ENCODE assay signal across 8 cellular contexts in the genomic region with DNA sequence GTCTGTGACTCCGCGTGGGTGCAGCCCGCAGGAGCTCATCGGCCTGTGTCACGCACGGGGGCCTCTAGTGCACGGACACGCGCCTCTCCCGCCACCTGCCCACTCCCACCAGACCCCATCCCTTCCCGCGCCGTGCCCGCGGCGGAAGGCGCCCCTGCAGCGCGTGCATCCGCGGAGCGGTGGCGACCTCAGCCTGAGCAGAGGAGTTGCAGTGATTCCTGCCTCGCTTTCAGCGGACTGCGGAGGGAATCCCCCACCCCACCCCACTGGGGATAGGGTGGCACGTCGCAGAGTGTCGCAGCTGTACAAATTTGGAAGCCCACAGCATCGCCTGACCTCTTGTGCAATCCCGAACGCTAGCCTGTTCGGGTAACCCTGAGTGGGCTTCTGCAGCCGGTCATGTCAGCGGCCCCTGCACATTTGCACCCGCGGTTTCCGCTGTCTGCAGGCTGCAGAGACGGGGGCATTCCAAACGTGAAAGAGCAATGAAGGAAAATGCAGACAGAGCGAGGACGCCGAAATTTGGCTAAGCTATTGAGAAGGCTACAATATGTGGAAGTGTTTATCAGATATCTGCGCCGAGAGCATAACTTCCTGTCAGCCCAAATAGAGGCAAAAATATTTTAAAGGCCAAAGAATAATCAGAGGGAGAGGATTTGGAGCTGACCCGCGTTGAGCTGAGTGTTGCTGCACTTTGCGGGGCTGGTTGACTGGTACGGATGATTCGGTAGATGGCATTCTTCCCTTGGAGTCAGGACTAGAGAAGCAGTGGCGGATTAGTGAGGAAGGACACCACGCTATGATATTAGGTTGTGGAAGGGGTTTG. TPM values are rescaled to one million over a fixed set of nuclear protein-coding genes. Genes with fewer than 3 reads are reported as not detected.
DNase-seq lines count a peak whose midpoint lies in the region; ATAC-seq and TF ChIP-seq lines count a peak whose summit lies in the region.

No MANE protein-coding gene starts in this region.

- no peak overlapping the region for H2AFZ ChIP-seq in OCI-LY7 (ENCODE audit: low read length)

- peak overlapping the region; percentile 58 to 70 for H3K4me3 Mint-ChIP-seq in activated T-cell treated with anti-CD3 and anti-CD28 coated beads, Interleukin-2, amount 50 U/mL, for 72 hours

- H3K9me3 ChIP-seq in OCI-LY7 (ENCODE audit: low read length) (no peaks in the 10 kb centered on the region), lower lobe of right lung (no peaks in the 10 kb centered on the region)

- TF ChIP-seq CTCF in OCI-LY7 (conservative IDR thresholded peaks at IDR 0.05; ENCODE audit: low read length) (no peak), dorsolateral prefrontal cortex (IDR thresholded peaks at IDR 0.05 in 54 of 56, conservative IDR thresholded peaks at IDR 0.05 in 2 of 56; ENCODE audit: low read depth in 1 of 56, partially characterized antibody in 56 of 56) (peak in 45 of 56 donors; percentile 18 to 58 (median 34)), lower lobe of right lung (IDR thresholded peaks at IDR 0.05) (no peak)

- H3K4me1 Mint-ChIP-seq in activated T-cell treated with anti-CD3 and anti-CD28 coated beads, Interleukin-2, amount 50 U/mL, for 72 hours (ENCODE audit: low read depth), result peaks cover 17% of the 10 kb centered on the region

- DNase-seq in activated T-cell treated with anti-CD3 and anti-CD28 coated beads, Interleukin-2, amount 50 U/mL, for 72 hours, result peak in 1 of 2 donors; percentile 1
- DNase-seq in activated T-cell treated with anti-CD3 and anti-CD28 coated beads for 4 hours (no peak), OCI-LY7 (ENCODE audit: low spot score) (no peak), dorsolateral prefrontal cortex (peak in 7 of 10 donors; percentile 48 to 69 (median 58)), lower lobe of right lung (no peak), stromal cell of bone marrow (ENCODE audit: low read depth) (peak; percentile 44)
- DNase-seq in activated CD4-positive, CD25-positive, alpha-beta regulatory T cell treated with anti-CD3 and anti-CD28 coated beads, Interleukin-2, amount 50 U/mL, for 72 hours, result no peak

- ATAC-seq in activated T-cell treated with anti-CD3 and anti-CD28 coated beads, Interleukin-2, amount 50 U/mL, for 72 hours (replicated peaks in 1 of 2), result peak; percentile 26 to 41
- ATAC-seq in HG02973 (IDR thresholded peaks at IDR 0.05; ENCODE audit: unreplicated experiment) (peak; percentile 22), lower lobe of right lung (peak; percentile 43 to 50)

- H3K9me2 ChIP-seq in OCI-LY7 (ENCODE audit: insufficient read depth, low read length), result no peaks in the 10 kb centered on the region

- no peaks in the 10 kb centered on the region for H3K36me3 ChIP-seq in OCI-LY7 (ENCODE audit: insufficient read depth, low read length)
- no peaks in the 10 kb centered on the region for H3K36me3 ChIP-seq in lower lobe of right lung

- H3K27me3 Mint-ChIP-seq in activated T-cell treated with anti-CD3 and anti-CD28 coated beads, Interleukin-2, amount 50 U/mL, for 72 hours (ENCODE audit: low read depth), result peaks cover 56% of the 10 kb centered on the region

- no peaks in the 10 kb centered on the region for H4K20me1 ChIP-seq in OCI-LY7 (ENCODE audit: insufficient read depth, low read length)

- POLR2A ChIA-PET in OCI-LY7 (lab: Charles Lee), result no interaction called here

- H3K4me1 ChIP-seq in OCI-LY7 (ENCODE audit: insufficient read depth, low read length, poor library complexity, severe bottlenecking) (no peaks in the 10 kb centered on the region), lower lobe of right lung (no peaks in the 10 kb centered on the region)

- no peaks in the 10 kb centered on the region for H3K27me3 ChIP-seq in dorsolateral prefrontal cortex
- H3K27me3 ChIP-seq in lower lobe of right lung (ENCODE audit: low read depth), result no peaks in the 10 kb centered on the region

- H3K27ac Mint-ChIP-seq in activated T-cell treated with anti-CD3 and anti-CD28 coated beads, Interleukin-2, amount 50 U/mL, for 72 hours, result no peak overlapping the region

- no peaks in the 10 kb centered on the region for H3K79me2 ChIP-seq in OCI-LY7 (ENCODE audit: insufficient read depth, low read depth, low read length)

- intact Hi-C loops in OCI-LY7 (cut with micrococcal nuclease; ENCODE audit: unreplicated experiment), result no loop called here
- intact Hi-C loops in dorsolateral prefrontal cortex (cut with DNase I), result loop anchor here (5.0 to 10.0 kb wide), 3 partner anchors 238 to 712 kb away; no protein-coding TSS in a partner anchor
- intact Hi-C loops in lower lobe of right lung (cut with DNase I), result no loop called here

- no peaks in the 10 kb centered on the region for H3K9me3 Mint-ChIP-seq in activated T-cell treated with anti-CD3 and anti-CD28 coated beads, Interleukin-2, amount 50 U/mL, for 72 hours

- no TSS peak for BruUV-seq in OCI-LY7 (replicated peaks; lab: Mats Ljungman, UMichigan)

- peak overlapping the region; percentile 59; the same call in 1 of the 2 replicates for H3K4me2 ChIP-seq in OCI-LY7 (ENCODE audit: low read length)

- H3K36me3 Mint-ChIP-seq in activated T-cell treated with anti-CD3 and anti-CD28 coated beads, Interleukin-2, amount 50 U/mL, for 72 hours (ENCODE audit: insufficient read depth in 2 of 2), result no peaks in the 10 kb centered on the region

- H3K4me3 ChIP-seq in OCI-LY7 (ENCODE audit: low read depth, low read length, poor library complexity, severe bottlenecking) (no peak overlapping the region), dorsolateral prefrontal cortex (peak overlapping the region; percentile 56 to 91 (median 77)), lower lobe of right lung (peak overlapping the region; percentile 73)

- CTCF ChIA-PET in OCI-LY7 (lab: Charles Lee; ENCODE audit: unreplicated experiment), result no interaction called here

- H3K27ac ChIP-seq in OCI-LY7 (ENCODE audit: low read depth, low read length, poor library complexity, severe bottlenecking) (no peak overlapping the region), dorsolateral prefrontal cortex (peak overlapping the region in 56 of 59 donors; percentile 34 to 94 (median 82)), lower lobe of right lung (peak overlapping the region; percentile 27)

RNA-seq across cellular contexts. Expression of a gene that starts 0.6 kb away (rescaled TPM):
- total RNA-seq in activated T-cell treated with anti-CD3 and anti-CD28 coated beads, Interleukin-2, amount 50 U/mL, for 72 hours, result under 1 TPM; 0.12 to 0.38 TPM
- total RNA-seq in OCI-LY7 (2014; rRNA removed; shearing (Covaris generic)), result not detected in 2 replicates
- not detected in 2 replicates for total RNA-seq in OCI-LY7 (2022)
- 10 to 100 TPM in 115 of 120 experiments, 1 to 10 TPM in 5; 7.1 to 28.5 (median 18.2) TPM for total RNA-seq in dorsolateral prefrontal cortex
- 5.5 TPM for total RNA-seq in lower lobe of right lung

Comparison
In these comparisons a context has a peak if more than half of its experiments do, and no peak if none do; other contexts are left out.
1. DNase-seq: peak in dorsolateral prefrontal cortex (7 of 10) and stromal cell of bone marrow (single experiment); none in activated T-cell treated with anti-CD3 and anti-CD28 coated beads for 4 hours (single experiment), OCI-LY7 (single experiment), lower lobe of right lung (single experiment) and activated CD4-positive, CD25-positive, alpha-beta regulatory T cell treated with anti-CD3 and anti-CD28 coated beads, Interleukin-2, amount 50 U/mL, for 72 hours (single experiment).
2. CTCF ChIP-seq: peak in dorsolateral prefrontal cortex (45 of 56); none in OCI-LY7 (single experiment) and lower lobe of right lung (single experiment).
3. intact Hi-C loops: an anchor here in dorsolateral prefrontal cortex (5.0 to 10.0 kb wide); none called in OCI-LY7 and lower lobe of right lung.
4. Peak in every context shown above with its lines, with median percentiles within 50 percentile points of each other: ATAC-seq.